31 cellular contexts compared by ENCODE assay signal in the genomic region with DNA sequence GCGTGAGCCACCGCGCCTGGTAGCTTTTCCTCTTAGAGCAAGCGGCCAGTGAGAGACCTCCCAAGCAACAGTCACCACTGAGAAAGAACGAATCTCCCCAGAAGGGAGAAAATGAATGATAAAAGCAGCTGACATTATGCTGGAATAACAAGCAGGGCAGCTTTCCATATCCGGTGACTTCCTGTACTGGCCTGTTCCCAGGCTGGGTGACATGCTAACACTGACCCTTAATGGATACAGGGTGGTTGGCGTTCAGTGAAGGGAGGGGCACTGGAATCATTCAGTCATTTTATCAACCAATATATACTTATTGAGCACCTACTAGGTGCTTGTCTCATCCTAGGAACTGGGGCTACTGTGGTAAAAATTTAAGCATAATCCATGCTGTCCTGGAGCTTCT.
"Had no signal": no experiment of that assay in that cellular context is flagged by ENCODE, and none has a peak within 500 bp of the region (broad histone marks: within the 10 kb centered on the region; RNA-seq: fewer than 3 reads in every experiment).

No MANE protein-coding gene starts in this region.

- ATAC-seq: activated naive CD4-positive, alpha-beta T cell treated with anti-CD3 and anti-CD28 coated beads, Interleukin-2, amount 50 U/mL, for 72 hours; activated naive CD8-positive, alpha-beta T cell treated with anti-CD3 and anti-CD28 coated beads, Interleukin-2, amount 50 U/mL, for 24 hours; activated T-cell treated with anti-CD3 and anti-CD28 coated beads, Interleukin-2, amount 50 U/mL, for 4 hours; activated T-cell treated with anti-CD3 and anti-CD28 coated beads, Interleukin-2, amount 50 U/mL, for 72 hours; activated T-helper 17 cell treated with anti-CD3 and anti-CD28 coated beads, Interleukin-2, amount 50 U/mL, for 72 hours; body of pancreas had no signal

- H3K27ac ChIP-seq: adrenal gland, ascending aorta, body of pancreas, brain microvascular endothelial cell, breast epithelium, cardiac muscle cell had no signal

- DNase-seq: activated effector memory CD4-positive, alpha-beta T cell treated with anti-CD3 and anti-CD28 coated beads, Interleukin-2, amount 50 U/mL, for 16 hours; activated effector memory CD4-positive, alpha-beta T cell treated with Interleukin-2 at 50 U/mL for 16 hours; activated gamma-delta T cell; activated gamma-delta T cell treated with Interleukin-2 at 50 U/mL for 16 hours; activated naive CD4-positive, alpha-beta T cell; activated naive CD4-positive, alpha-beta T cell treated with anti-CD3 and anti-CD28 coated beads for 36 hours; activated naive CD4-positive, alpha-beta T cell treated with anti-CD3 and anti-CD28 coated beads, Interleukin-2, amount 10 ng/mL, durations not matched to agents 7 days and 5 days; activated naive CD4-positive, alpha-beta T cell treated with anti-CD3 and anti-CD28 coated beads, Interleukin-2, amount 50 U/mL, for 16 hours; activated naive CD4-positive, alpha-beta T cell treated with Interleukin-2 at 50 U/mL for 16 hours; activated naive CD8-positive, alpha-beta T cell treated with anti-CD3 and anti-CD28 coated beads for 36 hours; activated naive CD8-positive, alpha-beta T cell treated with anti-CD3 and anti-CD28 coated beads, Interleukin-2, amount 10 ng/mL, durations not matched to agents 7 days and 5 days; activated naive CD8-positive, alpha-beta T cell treated with anti-CD3 and anti-CD28 coated beads, Interleukin-2, amount 50 U/mL, for 24 hours; activated T-cell treated with anti-CD3 and anti-CD28 coated beads, Interleukin-2, amount 50 U/mL, for 24 hours; activated T-cell treated with anti-CD3 and anti-CD28 coated beads, Interleukin-2, amount 50 U/mL, for 4 hours; activated T-cell treated with anti-CD3 and anti-CD28 coated beads, Interleukin-2, amount 50 U/mL, for 48 hours; activated T-cell treated with anti-CD3 and anti-CD28 coated beads, Interleukin-2, amount 50 U/mL, for 72 hours; adrenal gland; amniotic stem cell; amygdala; anterior cingulate cortex; aorta; body of pancreas; brain microvascular endothelial cell; caudate nucleus; central memory CD4-positive, alpha-beta T cell; cerebellar nuclear complex had no signal

- H3K9me3 ChIP-seq: adrenal gland, ascending aorta, body of pancreas, breast epithelium had no signal

- H3K36me3 ChIP-seq: adrenal gland, ascending aorta, brain microvascular endothelial cell, breast epithelium, cardiac muscle cell had no signal

- H3K27me3 ChIP-seq: adrenal gland, ascending aorta, body of pancreas, brain microvascular endothelial cell, breast epithelium, cardiac muscle cell had no signal

- H3K4me1 ChIP-seq: adrenal gland, ascending aorta, body of pancreas, breast epithelium had no signal

- H3K4me3 ChIP-seq: adrenal gland, ascending aorta, body of pancreas, breast epithelium, cardiac muscle cell had no signal
